8 cellular contexts compared by ENCODE assay signal in the genomic region with DNA sequence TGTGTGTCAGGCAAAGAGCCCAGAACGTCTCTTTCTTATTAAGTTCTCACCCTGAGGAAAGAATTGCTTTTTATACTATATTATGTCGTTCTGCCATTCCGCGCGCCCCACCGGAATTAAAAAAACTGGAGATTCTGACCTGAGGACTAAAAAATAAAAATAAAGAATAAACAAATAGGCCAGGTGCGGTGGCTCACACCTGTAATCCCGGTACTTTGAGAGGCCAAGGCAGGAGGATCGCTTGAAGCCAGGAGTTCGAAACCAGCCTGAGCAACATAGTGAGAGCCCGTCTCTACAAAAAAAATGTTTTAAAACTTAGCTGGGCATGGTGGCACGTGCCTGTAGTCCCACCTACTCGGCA. TPM values are rescaled to one million over a fixed set of nuclear protein-coding genes. Genes with fewer than 3 reads are reported as not detected.
DNase-seq lines count a peak whose midpoint lies in the region; ATAC-seq and TF ChIP-seq lines count a peak whose summit lies in the region.

No MANE protein-coding gene starts in this region.

- no peak for DNase-seq in NB4 (ENCODE audit: low read depth)
- no peak for DNase-seq in coronary artery (ENCODE audit: low spot score)
- DNase-seq in neural progenitor cell (ENCODE audit: low spot score), result no peak
- DNase-seq in NCI-H2196 (lab: John Stamatoyannopoulos, UW; ENCODE audit: unreplicated experiment), result no peak
- DNase-seq in mucosa of gallbladder (ENCODE audit: low spot score), result no peak
- no peak for DNase-seq in kidney tubule cell (ENCODE audit: low spot score)

- H3K9me3 ChIP-seq in BLaER1, result no peaks in the 10 kb centered on the region
- no peaks in the 10 kb centered on the region for H3K9me3 ChIP-seq in neural progenitor cell (ENCODE audit: low read depth)

- H2AFZ ChIP-seq in neural progenitor cell (replicated peaks), result peak overlapping the region; percentile 85

- peaks cover 4% of the 10 kb centered on the region for H3K27me3 Mint-ChIP-seq in neural progenitor cell (ENCODE audit: insufficient read depth, low read depth)

- H3K4me1 Mint-ChIP-seq in neural progenitor cell, result peaks cover 13% of the 10 kb centered on the region

- H3K27me3 ChIP-seq in BLaER1 (no peaks in the 10 kb centered on the region), neural progenitor cell (no peaks in the 10 kb centered on the region)

- peak overlapping the region; percentile 100 for H3K27ac ChIP-seq in BLaER1
- H3K27ac ChIP-seq in coronary artery, result peak overlapping the region; percentile 87 to 92
- peak overlapping the region; percentile 99 for H3K27ac ChIP-seq in neural progenitor cell

- H3K9me3 Mint-ChIP-seq in neural progenitor cell, result no peaks in the 10 kb centered on the region

- TF ChIP-seq CTCF in NB4 (IDR thresholded peaks at IDR 0.05; ENCODE audit: low read depth, low read length) (no peak), coronary artery (IDR thresholded peaks at IDR 0.05) (no peak), neural progenitor cell (IDR thresholded peaks at IDR 0.05) (no peak)

- H3K4me2 ChIP-seq in BLaER1 (peak overlapping the region; percentile 73), neural progenitor cell (peak overlapping the region; percentile 71)

- H3F3A ChIP-seq in neural progenitor cell (ENCODE audit: low read depth), result peaks cover 15% of the 10 kb centered on the region

- peaks cover 39% of the 10 kb centered on the region for H3K79me2 ChIP-seq in neural progenitor cell (ENCODE audit: low read depth)

- H3K4me1 ChIP-seq in BLaER1 (peaks cover 27% of the 10 kb centered on the region), neural progenitor cell (peaks cover 3% of the 10 kb centered on the region)

- ATAC-seq in HG03354 (IDR thresholded peaks at IDR 0.05; ENCODE audit: poor library complexity, severe bottlenecking, unreplicated experiment), result no peak

- H3K4me3 Mint-ChIP-seq in neural progenitor cell, result peak overlapping the region; percentile 91

- H3K9ac ChIP-seq in BLaER1, result peak overlapping the region; percentile 99
- no peak overlapping the region for H3K9ac ChIP-seq in neural progenitor cell

- H3K36me3 ChIP-seq in BLaER1, result peaks cover 9% of the 10 kb centered on the region; the same call in 1 of the 2 replicates
- H3K36me3 ChIP-seq in neural progenitor cell, result no peaks in the 10 kb centered on the region

- peak overlapping the region; percentile 100 for H3K27ac Mint-ChIP-seq in neural progenitor cell

- no peak for TF ChIP-seq POLR2A in NB4 (IDR thresholded peaks at IDR 0.05; ENCODE audit: extremely low read depth, insufficient read length)

- H3K4me3 ChIP-seq in BLaER1, result peak overlapping the region; percentile 87
- H3K4me3 ChIP-seq in NB4 (ENCODE audit: low read depth, low read length), result peak overlapping the region; percentile 92
- peak overlapping the region; percentile 91 for H3K4me3 ChIP-seq in coronary artery
- no peak overlapping the region for H3K4me3 ChIP-seq in neural progenitor cell

- H3K36me3 Mint-ChIP-seq in neural progenitor cell, result peaks cover 9% of the 10 kb centered on the region

- H4K20me1 ChIP-seq in BLaER1 (no peaks in the 10 kb centered on the region), neural progenitor cell (ENCODE audit: low read depth) (no peaks in the 10 kb centered on the region)

RNA-seq across cellular contexts. Expression of a gene that starts 0.7 kb away (rescaled TPM):
- total RNA-seq in neural progenitor cell (ENCODE audit: low replicate concordance), result 45.9 and 141 TPM in 2 replicates
- total RNA-seq in mucosa of gallbladder, result 56.7 TPM

RNA-seq across cellular contexts. Expression of a gene that starts 31.7 kb away (rescaled TPM):
- 930 and 1,683 TPM in 2 replicates for total RNA-seq in neural progenitor cell (ENCODE audit: low replicate concordance)
- 198 TPM for total RNA-seq in mucosa of gallbladder

RNA-seq across cellular contexts. Expression of a gene that starts 45.0 kb away (rescaled TPM):
- total RNA-seq in neural progenitor cell (ENCODE audit: low replicate concordance) (4.4 and 16.1 TPM in 2 replicates), mucosa of gallbladder (9.4 TPM)
